ENCODE assay signal across 29 cellular contexts in genomic region chr7:102979670-102980069, GRCh38.
"Had no signal": no experiment of that assay in that cellular context is flagged by ENCODE, and none has a peak within 500 bp of the region (broad histone marks: within the 10 kb centered on the region; RNA-seq: fewer than 3 reads in every experiment).

No MANE protein-coding gene starts in this region.

- H3K4me1 ChIP-seq: colonic mucosa, esophagus squamous epithelium, foreskin keratinocyte, gastrocnemius medialis had no signal

- H3K9me3 ChIP-seq: colonic mucosa, esophagus squamous epithelium, gastrocnemius medialis had no signal

- H3K4me1 Mint-ChIP-seq: endodermal cell had no signal

- H3K4me3 Mint-ChIP-seq: dendritic cell treated with granulocyte-macrophage colony-stimulating factor and Interleukin-4, amounts not matched to agents 40 ng/mL and 50 ng/mL, for 4 days; effector memory CD8-positive, alpha-beta T cell; endodermal cell had no signal

- H3K4me3 ChIP-seq: colonic mucosa, coronary artery, dorsolateral prefrontal cortex, esophagus muscularis mucosa, esophagus squamous epithelium, gastrocnemius medialis, gastroesophageal sphincter, heart left ventricle, heart right ventricle had no signal

- H3K9me3 Mint-ChIP-seq: dendritic cell treated with granulocyte-macrophage colony-stimulating factor and Interleukin-4, amounts not matched to agents 40 ng/mL and 50 ng/mL, for 4 days; effector memory CD8-positive, alpha-beta T cell had no signal

- H3K27me3 Mint-ChIP-seq: dendritic cell treated with granulocyte-macrophage colony-stimulating factor and Interleukin-4, amounts not matched to agents 40 ng/mL and 50 ng/mL, for 4 days had no signal

- H3K36me3 ChIP-seq: colonic mucosa, esophagus muscularis mucosa, esophagus squamous epithelium, gastrocnemius medialis, gastroesophageal sphincter, heart left ventricle, heart right ventricle had no signal

- H3K27ac ChIP-seq: colonic mucosa, coronary artery, dorsolateral prefrontal cortex, epithelial cell of prostate, esophagus muscularis mucosa, esophagus squamous epithelium, foreskin keratinocyte, gastrocnemius medialis, gastroesophageal sphincter, heart left ventricle, heart right ventricle had no signal

- FAIRE-seq: colon, endometrium, endothelial cell of umbilical vein, frontal cortex had no signal

- ATAC-seq: effector memory CD8-positive, alpha-beta T cell; esophagus mucosa; foreskin keratinocyte; gastrocnemius medialis; gastroesophageal sphincter; heart left ventricle; heart right ventricle had no signal

- H3K27me3 ChIP-seq: colonic mucosa, dorsolateral prefrontal cortex, esophagus muscularis mucosa, esophagus squamous epithelium, foreskin keratinocyte, gastrocnemius medialis, gastroesophageal sphincter, heart left ventricle, heart right ventricle had no signal

- DNase-seq: colonic mucosa; cortex of kidney; dermis blood vessel endothelial cell; dorsolateral prefrontal cortex; effector CD4-positive, alpha-beta T cell; effector CD8-positive, alpha-beta T cell; effector memory CD4-positive, alpha-beta T cell; effector memory CD8-positive, alpha-beta T cell; endodermal cell; erythroblast; esophagus squamous epithelium; foreskin fibroblast; foreskin keratinocyte; foreskin melanocyte; gastrocnemius medialis; glutamatergic neuron; head of caudate nucleus; heart left ventricle; heart right ventricle had no signal

- H3K27ac Mint-ChIP-seq: dendritic cell treated with granulocyte-macrophage colony-stimulating factor and Interleukin-4, amounts not matched to agents 40 ng/mL and 50 ng/mL, for 4 days; effector memory CD8-positive, alpha-beta T cell; endodermal cell had no signal
